In the genomic region with DNA sequence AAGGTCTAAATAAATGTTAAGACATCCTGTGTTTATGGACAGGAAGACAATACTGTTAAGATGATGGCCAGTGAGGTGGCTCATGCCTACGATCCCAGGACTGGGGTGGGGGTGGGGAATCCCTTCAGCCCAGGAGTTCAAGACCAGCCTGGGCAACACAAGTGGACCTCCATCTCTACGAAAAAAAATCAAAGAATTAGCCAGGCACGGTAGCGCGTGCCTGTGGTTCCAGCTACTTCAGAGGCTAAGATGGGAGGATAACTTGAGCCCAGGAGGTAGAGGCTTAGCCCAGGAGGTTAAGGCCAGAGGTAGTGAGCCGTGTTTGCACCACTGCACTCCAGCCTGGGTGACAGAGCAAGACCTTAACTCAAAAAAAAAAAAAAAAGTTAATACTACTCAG, we compare ENCODE assay signal across 10 cellular contexts.
"Had no signal": no experiment of that assay in that cellular context is flagged by ENCODE, and none has a peak within 500 bp of the region (broad histone marks: within the 10 kb centered on the region; RNA-seq: fewer than 3 reads in every experiment).

No MANE protein-coding gene starts in this region.

- H3K4me1 Mint-ChIP-seq: activated naive CD8-positive, alpha-beta T cell treated with anti-CD3 and anti-CD28 coated beads, Interleukin-2, amount 50 U/mL, for 24 hours had no signal

- H3K27ac Mint-ChIP-seq: activated CD4-positive, alpha-beta memory T cell treated with anti-CD3 and anti-CD28 coated beads for 36 hours; activated naive CD8-positive, alpha-beta T cell treated with anti-CD3 and anti-CD28 coated beads, Interleukin-2, amount 50 U/mL, for 24 hours had no signal

- ATAC-seq: activated CD4-positive, CD25-positive, alpha-beta regulatory T cell treated with anti-CD3 and anti-CD28 coated beads, Interleukin-2, amount 50 U/mL, for 24 hours; activated naive CD8-positive, alpha-beta T cell treated with anti-CD3 and anti-CD28 coated beads, Interleukin-2, amount 50 U/mL, for 24 hours had no signal

- H3K36me3 ChIP-seq: ascending aorta, pancreas, thyroid gland had no signal

- H3K4me3 Mint-ChIP-seq: activated CD4-positive, alpha-beta memory T cell treated with anti-CD3 and anti-CD28 coated beads for 36 hours; activated naive CD8-positive, alpha-beta T cell treated with anti-CD3 and anti-CD28 coated beads, Interleukin-2, amount 50 U/mL, for 24 hours had no signal

- H3K9me3 Mint-ChIP-seq: activated CD4-positive, alpha-beta memory T cell treated with anti-CD3 and anti-CD28 coated beads for 36 hours; activated naive CD8-positive, alpha-beta T cell treated with anti-CD3 and anti-CD28 coated beads, Interleukin-2, amount 50 U/mL, for 24 hours; neural crest cell had no signal

- H3K36me3 Mint-ChIP-seq: activated CD4-positive, alpha-beta memory T cell treated with anti-CD3 and anti-CD28 coated beads for 36 hours had no signal

- H3K27me3 ChIP-seq: thyroid gland had no signal

- H3K9me3 ChIP-seq: ascending aorta, pancreas, thyroid gland had no signal

- H3K27ac ChIP-seq: ascending aorta, pancreas had no signal

- H3K4me3 ChIP-seq: ascending aorta, pancreas, thyroid gland had no signal

- DNase-seq: activated CD4-positive, alpha-beta memory T cell treated with anti-CD3 and anti-CD28 coated beads for 36 hours; activated CD8-positive, alpha-beta memory T cell treated with anti-CD3 and anti-CD28 coated beads, Interleukin-2, amount 50 U/mL, for 4 hours; activated naive CD4-positive, alpha-beta T cell; activated naive CD8-positive, alpha-beta T cell treated with anti-CD3 and anti-CD28 coated beads, Interleukin-2, amount 50 U/mL, for 24 hours; hypothalamus; pancreas had no signal
